ENCODE assay signal across 1 cellular context in genomic region chr3:53159415-53160135, GRCh38.
TF ChIP-seq lines count a peak whose summit lies in the region.

No MANE protein-coding gene starts in this region.

TF ChIP-seq in HepG2, 621 proteins besides CTCF, POLR2A, EP300 and RAD21 (continued from another document and continues in another):
- TF ChIP-seq, protein P1, sequence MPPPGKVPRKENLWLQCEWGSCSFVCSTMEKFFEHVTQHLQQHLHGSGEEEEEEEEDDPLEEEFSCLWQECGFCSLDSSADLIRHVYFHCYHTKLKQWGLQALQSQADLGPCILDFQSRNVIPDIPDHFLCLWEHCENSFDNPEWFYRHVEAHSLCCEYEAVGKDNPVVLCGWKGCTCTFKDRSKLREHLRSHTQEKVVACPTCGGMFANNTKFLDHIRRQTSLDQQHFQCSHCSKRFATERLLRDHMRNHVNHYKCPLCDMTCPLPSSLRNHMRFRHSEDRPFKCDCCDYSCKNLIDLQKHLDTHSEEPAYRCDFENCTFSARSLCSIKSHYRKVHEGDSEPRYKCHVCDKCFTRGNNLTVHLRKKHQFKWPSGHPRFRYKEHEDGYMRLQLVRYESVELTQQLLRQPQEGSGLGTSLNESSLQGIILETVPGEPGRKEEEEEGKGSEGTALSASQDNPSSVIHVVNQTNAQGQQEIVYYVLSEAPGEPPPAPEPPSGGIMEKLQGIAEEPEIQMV (CRISPR knock-in tag; IDR thresholded peaks at IDR 0.05; ENCODE audit: low read depth) = no peak
- TF ChIP-seq ZNF569 (CRISPR knock-in tag; IDR thresholded peaks at IDR 0.05; ENCODE audit: borderline replicate concordance) = no peak
- no peak for TF ChIP-seq ZMAT5 (CRISPR knock-in tag; IDR thresholded peaks at IDR 0.05; ENCODE audit: borderline replicate concordance, low read depth)
- no peak for TF ChIP-seq DPF2 (CRISPR knock-in tag; IDR thresholded peaks at IDR 0.05; ENCODE audit: borderline replicate concordance, low read depth)
- TF ChIP-seq ATAD3A (CRISPR knock-in tag; IDR thresholded peaks at IDR 0.05) = no peak
- TF ChIP-seq ASH2L (IDR thresholded peaks at IDR 0.05; ENCODE audit: insufficient read length, low read depth, low read length) = peak; percentile 45
- no peak for TF ChIP-seq PRMT3 (CRISPR knock-in tag; IDR thresholded peaks at IDR 0.05; ENCODE audit: borderline replicate concordance, low read depth)
- TF ChIP-seq ZNF780A (CRISPR knock-in tag; IDR thresholded peaks at IDR 0.05) = no peak
- TF ChIP-seq HMGXB4 (CRISPR knock-in tag; IDR thresholded peaks at IDR 0.05; ENCODE audit: borderline replicate concordance in 1 of 2, low read depth in 1 of 2) = peak in 1 of 2 experiments; percentile 41; a peak in 2 of 4 replicates
- TF ChIP-seq PLRG1 (conservative IDR thresholded peaks at IDR 0.05) = no peak
- no peak for TF ChIP-seq GTF2F1 (IDR thresholded peaks at IDR 0.05; ENCODE audit: low read length)
- no peak for TF ChIP-seq ZNF3 (CRISPR knock-in tag; IDR thresholded peaks at IDR 0.05)
- no peak for TF ChIP-seq BRCA1 (CRISPR knock-in tag; IDR thresholded peaks at IDR 0.05)
- TF ChIP-seq, protein P2, sequence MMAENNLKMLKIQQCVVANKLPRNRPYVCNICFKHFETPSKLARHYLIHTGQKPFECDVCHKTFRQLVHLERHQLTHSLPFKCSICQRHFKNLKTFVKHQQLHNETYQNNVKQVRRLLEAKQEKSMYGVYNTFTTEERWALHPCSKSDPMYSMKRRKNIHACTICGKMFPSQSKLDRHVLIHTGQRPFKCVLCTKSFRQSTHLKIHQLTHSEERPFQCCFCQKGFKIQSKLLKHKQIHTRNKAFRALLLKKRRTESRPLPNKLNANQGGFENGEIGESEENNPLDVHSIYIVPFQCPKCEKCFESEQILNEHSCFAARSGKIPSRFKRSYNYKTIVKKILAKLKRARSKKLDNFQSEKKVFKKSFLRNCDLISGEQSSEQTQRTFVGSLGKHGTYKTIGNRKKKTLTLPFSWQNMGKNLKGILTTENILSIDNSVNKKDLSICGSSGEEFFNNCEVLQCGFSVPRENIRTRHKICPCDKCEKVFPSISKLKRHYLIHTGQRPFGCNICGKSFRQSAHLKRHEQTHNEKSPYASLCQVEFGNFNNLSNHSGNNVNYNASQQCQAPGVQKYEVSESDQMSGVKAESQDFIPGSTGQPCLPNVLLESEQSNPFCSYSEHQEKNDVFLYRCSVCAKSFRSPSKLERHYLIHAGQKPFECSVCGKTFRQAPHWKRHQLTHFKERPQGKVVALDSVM (CRISPR knock-in tag; IDR thresholded peaks at IDR 0.05) = no peak
- TF ChIP-seq PRDM15 (CRISPR knock-in tag; IDR thresholded peaks at IDR 0.05) = peak; percentile 86; the same call in 1 of the 2 replicates
- TF ChIP-seq HNF4A (CRISPR knock-in tag; IDR thresholded peaks at IDR 0.05) = peak; percentile 87
- TF ChIP-seq KDM1A (CRISPR knock-in tag; IDR thresholded peaks at IDR 0.05) = no peak
- TF ChIP-seq MATR3 (CRISPR knock-in tag; IDR thresholded peaks at IDR 0.05) = no peak
- peak; percentile 53; the same call in 1 of the 2 replicates for TF ChIP-seq SAFB2 (CRISPR knock-in tag; IDR thresholded peaks at IDR 0.05; ENCODE audit: borderline replicate concordance, low read depth)
- no peak for TF ChIP-seq MBNL3 (CRISPR knock-in tag; conservative IDR thresholded peaks at IDR 0.05)
- no peak for TF ChIP-seq SRF (IDR thresholded peaks at IDR 0.05; ENCODE audit: low read depth, low read length)
- TF ChIP-seq ZNF230 (CRISPR knock-in tag; IDR thresholded peaks at IDR 0.05) = no peak
- no peak for TF ChIP-seq ZNF253 (CRISPR knock-in tag; IDR thresholded peaks at IDR 0.05; ENCODE audit: borderline replicate concordance)
- TF ChIP-seq CBFB (CRISPR knock-in tag; IDR thresholded peaks at IDR 0.05) = no peak
- TF ChIP-seq SNAI1 (CRISPR knock-in tag; IDR thresholded peaks at IDR 0.05; ENCODE audit: borderline replicate concordance) = no peak
- TF ChIP-seq, protein P3, sequence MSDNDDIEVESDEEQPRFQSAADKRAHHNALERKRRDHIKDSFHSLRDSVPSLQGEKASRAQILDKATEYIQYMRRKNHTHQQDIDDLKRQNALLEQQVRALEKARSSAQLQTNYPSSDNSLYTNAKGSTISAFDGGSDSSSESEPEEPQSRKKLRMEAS (IDR thresholded peaks at IDR 0.05) = no peak; the same call in 1 of the 2 replicates
- no peak for TF ChIP-seq ZNF747 (CRISPR knock-in tag; IDR thresholded peaks at IDR 0.05; ENCODE audit: borderline replicate concordance)
- TF ChIP-seq MYC (CRISPR knock-in tag; IDR thresholded peaks at IDR 0.05; ENCODE audit: borderline replicate concordance) = 0 out of 2 replicates have a peak, but pooled peaks have one; percentile 10
- no peak for TF ChIP-seq ZSCAN5A (CRISPR knock-in tag; IDR thresholded peaks at IDR 0.05; ENCODE audit: borderline replicate concordance)
- no peak for TF ChIP-seq ZNF562 (CRISPR knock-in tag; IDR thresholded peaks at IDR 0.05; ENCODE audit: borderline replicate concordance)
- TF ChIP-seq ZNF598 (CRISPR knock-in tag; IDR thresholded peaks at IDR 0.05; ENCODE audit: borderline replicate concordance) = no peak
- no peak for TF ChIP-seq ATF5 (CRISPR knock-in tag; IDR thresholded peaks at IDR 0.05; ENCODE audit: low read depth)
- TF ChIP-seq, protein P4, sequence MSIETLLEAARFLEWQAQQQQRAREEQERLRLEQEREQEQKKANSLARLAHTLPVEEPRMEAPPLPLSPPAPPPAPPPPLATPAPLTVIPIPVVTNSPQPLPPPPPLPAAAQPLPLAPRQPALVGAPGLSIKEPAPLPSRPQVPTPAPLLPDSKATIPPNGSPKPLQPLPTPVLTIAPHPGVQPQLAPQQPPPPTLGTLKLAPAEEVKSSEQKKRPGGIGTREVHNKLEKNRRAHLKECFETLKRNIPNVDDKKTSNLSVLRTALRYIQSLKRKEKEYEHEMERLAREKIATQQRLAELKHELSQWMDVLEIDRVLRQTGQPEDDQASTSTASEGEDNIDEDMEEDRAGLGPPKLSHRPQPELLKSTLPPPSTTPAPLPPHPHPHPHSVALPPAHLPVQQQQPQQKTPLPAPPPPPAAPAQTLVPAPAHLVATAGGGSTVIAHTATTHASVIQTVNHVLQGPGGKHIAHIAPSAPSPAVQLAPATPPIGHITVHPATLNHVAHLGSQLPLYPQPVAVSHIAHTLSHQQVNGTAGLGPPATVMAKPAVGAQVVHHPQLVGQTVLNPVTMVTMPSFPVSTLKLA (IDR thresholded peaks at IDR 0.05) = peak; percentile 42; the same call in 1 of the 2 replicates
- TF ChIP-seq PCBP2 (optimal IDR thresholded peaks at IDR 0.05; ENCODE audit: low read depth, low read length, poor library complexity, severe bottlenecking) = no peak
- TF ChIP-seq GTF3A (CRISPR knock-in tag; conservative IDR thresholded peaks at IDR 0.05) = no peak
- 0 out of 2 replicates have a peak, but pooled peaks have one; percentile 11 for TF ChIP-seq KMT2B (CRISPR knock-in tag; IDR thresholded peaks at IDR 0.05)
- no peak for TF ChIP-seq ZNF503 (CRISPR knock-in tag; IDR thresholded peaks at IDR 0.05)
- TF ChIP-seq ZNF441 (CRISPR knock-in tag; IDR thresholded peaks at IDR 0.05; ENCODE audit: borderline replicate concordance) = no peak; the same call in 1 of the 2 replicates
- TF ChIP-seq ZNF589 (CRISPR knock-in tag; conservative IDR thresholded peaks at IDR 0.05) = no peak
- TF ChIP-seq BCL6 (CRISPR knock-in tag; IDR thresholded peaks at IDR 0.05) = peak; percentile 34; the same call in 1 of the 2 replicates
- TF ChIP-seq ELF3 (CRISPR knock-in tag; IDR thresholded peaks at IDR 0.05) = peak; percentile 44
- no peak for TF ChIP-seq IRF1 (CRISPR knock-in tag; IDR thresholded peaks at IDR 0.05; ENCODE audit: low read depth)
